In genomic region chr6:41197234-41197633, GRCh38 we compare ENCODE assay signal across 10 cellular contexts. TPM values are rescaled to one million over a fixed set of nuclear protein-coding genes. Genes with fewer than 3 reads are reported as not detected.
"Had no signal": no experiment of that assay in that cellular context is flagged by ENCODE, and none has a peak within 500 bp of the region (broad histone marks: within the 10 kb centered on the region; RNA-seq: fewer than 3 reads in every experiment).

No MANE protein-coding gene starts in this region.

- H3K4me3 ChIP-seq: cardiac muscle cell, tibial nerve, vagina had no signal

- H3K36me3 ChIP-seq: cardiac muscle cell, tibial nerve, vagina had no signal

- H3K9me3 ChIP-seq: tibial nerve, vagina had no signal

- H3K27ac ChIP-seq: cardiac muscle cell, tibial nerve, vagina had no signal

- DNase-seq: activated CD4-positive, CD25-positive, alpha-beta regulatory T cell; activated CD8-positive, alpha-beta memory T cell treated with anti-CD3 and anti-CD28 coated beads for 24 hours; hypothalamus; right cardiac atrium; small intestine had no signal

- ATAC-seq: right cardiac atrium had no signal

- H3K27me3 ChIP-seq: vagina had no signal

- H3K4me1 ChIP-seq: vagina had no signal

RNA-seq across cellular contexts. Expression of gene TREML2, which starts 3.7 kb away (rescaled TPM):
- total RNA-seq: cardiac muscle cell, SK-MEL-5, tibial nerve, vagina had no signal
- polyA plus RNA-seq: cardiac muscle cell had no signal

RNA-seq across cellular contexts. Expression of gene TREML4, which starts 30.9 kb away (rescaled TPM):
- total RNA-seq: cardiac muscle cell, lower leg skin, right cardiac atrium, SK-MEL-5, tibial nerve, vagina had no signal
- polyA plus RNA-seq: cardiac muscle cell, right cardiac atrium, small intestine had no signal

RNA-seq across cellular contexts. Expression of gene TREM2, which starts 34.3 kb away (rescaled TPM):
- total RNA-seq: cardiac muscle cell, SK-MEL-5 had no signal
- polyA plus RNA-seq: cardiac muscle cell had no signal

RNA-seq across cellular contexts. Expression of gene TREML1, which starts 43.1 kb away (rescaled TPM):
- total RNA-seq: cardiac muscle cell, lower leg skin, SK-MEL-5, vagina had no signal
- polyA plus RNA-seq: cardiac muscle cell had no signal
